In the genomic region with DNA sequence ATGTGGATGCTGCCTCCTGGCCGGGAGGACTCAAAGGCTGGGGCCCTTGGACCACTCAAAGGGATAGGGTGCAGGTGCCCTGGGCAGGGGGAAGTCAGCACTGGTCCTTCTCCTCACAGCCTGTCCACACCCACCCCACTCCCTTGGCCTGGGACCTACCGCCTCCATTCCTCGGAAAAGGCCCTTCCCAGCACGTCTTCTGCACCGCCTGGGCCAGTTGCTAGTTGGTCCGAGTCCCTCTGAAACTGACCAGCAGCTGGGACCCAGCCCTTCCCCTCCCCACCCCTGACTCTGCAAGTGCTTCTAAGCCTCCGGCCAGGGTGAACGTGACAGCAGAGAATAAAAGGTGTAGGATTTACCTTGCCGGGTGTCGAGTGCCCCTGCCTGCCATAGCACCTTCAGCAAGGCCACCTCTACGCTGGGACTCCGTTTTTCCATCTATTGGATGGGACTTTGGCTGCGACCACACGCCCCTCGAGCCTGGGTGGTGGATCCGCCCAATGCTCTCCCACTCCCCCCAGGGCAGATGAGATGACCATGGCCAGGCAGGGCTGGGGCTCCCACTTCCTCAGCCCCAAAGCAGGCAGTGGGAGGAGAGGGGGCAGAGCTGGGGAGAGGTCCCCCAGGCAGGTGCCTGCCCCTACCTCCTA, we compare ENCODE assay signal across 24 cellular contexts. TPM values are rescaled to one million over a fixed set of nuclear protein-coding genes. Genes with fewer than 3 reads are reported as not detected.
DNase-seq lines count a peak whose midpoint lies in the region; ATAC-seq and TF ChIP-seq lines count a peak whose summit lies in the region.
"Had no signal": no experiment of that assay in that cellular context is flagged by ENCODE, and none has a peak within 500 bp of the region (broad histone marks: within the 10 kb centered on the region; RNA-seq: fewer than 3 reads in every experiment).

No MANE protein-coding gene starts in this region.

- H3K27me3 Mint-ChIP-seq in CD14-positive monocyte (ENCODE audit: low read depth in 3 of 3) (peaks cover 0 to 6% (median 5%) of the 10 kb centered on the region in 3 donors), glutamatergic neuron (ENCODE audit: unreplicated experiment) (peaks cover 12% of the 10 kb centered on the region)
- H3K27me3 Mint-ChIP-seq: activated CD4-positive, alpha-beta memory T cell treated with anti-CD3 and anti-CD28 coated beads for 36 hours had no signal

- no peak for TF ChIP-seq CTCF in CD14-positive monocyte (IDR thresholded peaks at IDR 0.05)
- no peak for TF ChIP-seq CTCF in glutamatergic neuron (IDR thresholded peaks at IDR 0.05; ENCODE audit: partially characterized antibody, unreplicated experiment)

- H3K27ac Mint-ChIP-seq in CD14-positive monocyte (no peak overlapping the region), glutamatergic neuron (ENCODE audit: unreplicated experiment) (no peak overlapping the region)
- H3K27ac Mint-ChIP-seq: activated CD4-positive, alpha-beta memory T cell treated with anti-CD3 and anti-CD28 coated beads for 36 hours had no signal

- H3K9me3 Mint-ChIP-seq in CD14-positive monocyte, result peaks cover 0 to 2% (median 0%) of the 10 kb centered on the region in 7 donors
- peaks cover 4% of the 10 kb centered on the region for H3K9me3 Mint-ChIP-seq in glutamatergic neuron (ENCODE audit: unreplicated experiment)
- H3K9me3 Mint-ChIP-seq: activated CD4-positive, alpha-beta memory T cell treated with anti-CD3 and anti-CD28 coated beads for 36 hours; neural crest cell had no signal

- H3K4me3 Mint-ChIP-seq in CD14-positive monocyte (no peak overlapping the region), glutamatergic neuron (ENCODE audit: unreplicated experiment) (no peak overlapping the region)
- H3K4me3 Mint-ChIP-seq: activated CD4-positive, alpha-beta memory T cell treated with anti-CD3 and anti-CD28 coated beads for 36 hours; neural crest cell had no signal

- DNase-seq in CD14-positive monocyte (ENCODE audit: low spot score), result peak; percentile 44
- DNase-seq in glutamatergic neuron, result peak; percentile 10
- DNase-seq in mesenteric fat pad (ENCODE audit: low spot score), result peak; percentile 71
- DNase-seq in dermis blood vessel endothelial cell, result no peak
- DNase-seq: activated CD4-positive, alpha-beta memory T cell treated with anti-CD3 and anti-CD28 coated beads for 36 hours; activated gamma-delta T cell; activated T-cell treated with anti-CD3 and anti-CD28 coated beads for 4 hours; amniotic stem cell; DMS79; foreskin fibroblast; Kasumi-1; midbrain; NCI-H1092 treated with DMSO at 0.1 percent for 48 hours; NCI-H2029 treated with DMSO at 0.1 percent for 48 hours; NCI-H345; PC-9 had no signal

- peaks cover 14 to 50% (median 23%) of the 10 kb centered on the region in 5 donors for H3K4me1 ChIP-seq in subcutaneous abdominal adipose tissue (ENCODE audit: control insufficient read depth in 5 of 5, insufficient read depth in 5 of 5, low read length in 5 of 5)
- H3K4me1 ChIP-seq: HAP-1 had no signal

- intact Hi-C loops in CD14-positive monocyte (cut with micrococcal nuclease), result no loop called here

- H3K4me1 Mint-ChIP-seq in CD14-positive monocyte, result peaks cover 25% of the 10 kb centered on the region
- peaks cover 7% of the 10 kb centered on the region for H3K4me1 Mint-ChIP-seq in glutamatergic neuron (ENCODE audit: low read depth, unreplicated experiment)

- ATAC-seq in activated CD4-positive, CD25-positive, alpha-beta regulatory T cell treated with anti-CD3 and anti-CD28 coated beads, Interleukin-2, amount 50 U/mL, for 24 hours, result no peak
- ATAC-seq in GM19035 (IDR thresholded peaks at IDR 0.05; ENCODE audit: unreplicated experiment), result no peak
- ATAC-seq in GM21723 (IDR thresholded peaks at IDR 0.05; ENCODE audit: unreplicated experiment), result no peak

- no peak overlapping the region for H3K9ac ChIP-seq in subcutaneous abdominal adipose tissue (ENCODE audit: low read length in 5 of 5)

- H3K36me3 Mint-ChIP-seq in CD14-positive monocyte (peaks cover 31 to 66% of the 10 kb centered on the region in 2 donors), glutamatergic neuron (ENCODE audit: unreplicated experiment) (no peaks in the 10 kb centered on the region)
- H3K36me3 Mint-ChIP-seq: activated CD4-positive, alpha-beta memory T cell treated with anti-CD3 and anti-CD28 coated beads for 36 hours had no signal

- no peaks in the 10 kb centered on the region for H3K27me3 ChIP-seq in subcutaneous abdominal adipose tissue (ENCODE audit: control insufficient read depth in 5 of 5, insufficient read depth in 4 of 5, low read length in 5 of 5)
- H3K27me3 ChIP-seq: cardiac muscle cell, SJSA1 had no signal

- H3K9me3 ChIP-seq in subcutaneous abdominal adipose tissue (ENCODE audit: control insufficient read depth in 5 of 5, low read length in 5 of 5), result no peaks in the 10 kb centered on the region
- H3K9me3 ChIP-seq: HAP-1, SJSA1 had no signal

- H3K36me3 ChIP-seq in subcutaneous abdominal adipose tissue (ENCODE audit: control insufficient read depth in 5 of 5, insufficient read depth in 5 of 5, low read length in 5 of 5), result peaks cover 0 to 32% (median 18%) of the 10 kb centered on the region in 5 donors
- H3K36me3 ChIP-seq: cardiac muscle cell, HAP-1 had no signal

- H3K27ac ChIP-seq in subcutaneous abdominal adipose tissue (ENCODE audit: low read depth, low read length), result peak overlapping the region; percentile 29
- H3K27ac ChIP-seq: cardiac muscle cell, PC-9, SJSA1 had no signal

- H3K4me3 ChIP-seq in subcutaneous abdominal adipose tissue (ENCODE audit: low read depth in 1 of 5, low read length in 5 of 5), result no peak overlapping the region
- H3K4me3 ChIP-seq: cardiac muscle cell, HAP-1, PC-9, SJSA1 had no signal

RNA-seq across cellular contexts. Expression of a gene that starts 37.3 kb away (rescaled TPM):
- 1 to 10 TPM; 3.1 to 6.8 TPM for polyA plus RNA-seq in CD14-positive monocyte
- total RNA-seq in glutamatergic neuron (ENCODE audit: unreplicated experiment) (115 TPM), mesenteric fat pad (41.4 TPM), dermis blood vessel endothelial cell (74.9 and 110 TPM in 2 replicates)
